ENCODE assay signal across 2 cellular contexts in genomic region chr9:130942679-130943078, GRCh38.
TF ChIP-seq lines count a peak whose summit lies in the region.

No MANE protein-coding gene starts in this region.

TF ChIP-seq in A549, 52 proteins besides CTCF, POLR2A, EP300 and RAD21:
- TF ChIP-seq HOXA7 (CRISPR knock-in tag; IDR thresholded peaks at IDR 0.05), result no peak
- peak; percentile 62 for TF ChIP-seq ZFP36 (IDR thresholded peaks at IDR 0.05; ENCODE audit: borderline replicate concordance, partially characterized antibody)
TF ChIP-seq in A549: peak in this region for 1.

TF ChIP-seq in H1, 55 proteins besides CTCF, POLR2A, EP300 and RAD21:
- TF ChIP-seq KDM1A (IDR thresholded peaks at IDR 0.05; ENCODE audit: borderline replicate concordance, low read length) (0 out of 2 replicates have a peak, but pooled peaks have one; percentile 40), HDAC6 (IDR thresholded peaks at IDR 0.05; ENCODE audit: low read depth, low read length) (no peak)
